In genomic region chr22:19121631-19122142, GRCh38 we compare ENCODE assay signal across 8 cellular contexts. TPM values are rescaled to one million over a fixed set of nuclear protein-coding genes. Genes with fewer than 3 reads are reported as not detected.
DNase-seq lines count a peak whose midpoint lies in the region; ATAC-seq and TF ChIP-seq lines count a peak whose summit lies in the region.

No MANE protein-coding gene starts in this region.

- H3K27ac Mint-ChIP-seq in activated naive CD4-positive, alpha-beta T cell treated with anti-CD3 and anti-CD28 coated beads, Interleukin-2, amount 10 ng/mL, durations not matched to agents 7 days and 5 days = peak overlapping the region; percentile 84

- H3K36me3 Mint-ChIP-seq in activated naive CD4-positive, alpha-beta T cell treated with anti-CD3 and anti-CD28 coated beads, Interleukin-2, amount 10 ng/mL, durations not matched to agents 7 days and 5 days = peaks cover 6% of the 10 kb centered on the region

- peaks cover 58% of the 10 kb centered on the region for H3K4me1 Mint-ChIP-seq in activated naive CD4-positive, alpha-beta T cell treated with anti-CD3 and anti-CD28 coated beads, Interleukin-2, amount 10 ng/mL, durations not matched to agents 7 days and 5 days

- DNase-seq in NCI-H2227 (lab: John Stamatoyannopoulos, UW; ENCODE audit: unreplicated experiment) (peak; percentile 66), NCI-H2227 treated with DMSO at 0.1 percent for 48 hours (lab: John Stamatoyannopoulos, UW) (no peak), NCI-H460 (ENCODE audit: extremely low read depth, low read depth) (peak; percentile 9), head of caudate nucleus (peak in 35 of 42 donors; percentile 16 to 61 (median 40)), omental fat pad (ENCODE audit: low spot score) (no peak), NCI-H1436 treated with DMSO at 0.1 percent for 48 hours (lab: John Stamatoyannopoulos, UW) (no peak)
- peak; percentile 52 for DNase-seq in activated naive CD4-positive, alpha-beta T cell treated with anti-CD3 and anti-CD28 coated beads, Interleukin-2, amount 10 ng/mL, durations not matched to agents 7 days and 5 days

- peak overlapping the region; percentile 90 for H3K4me3 Mint-ChIP-seq in activated naive CD4-positive, alpha-beta T cell treated with anti-CD3 and anti-CD28 coated beads, Interleukin-2, amount 10 ng/mL, durations not matched to agents 7 days and 5 days

- ATAC-seq in HG02885 (IDR thresholded peaks at IDR 0.05; ENCODE audit: poor library complexity, unreplicated experiment) (peak; percentile 23), omental fat pad (ENCODE audit: low FRiP score) (peak; percentile 42)

- CTCF ChIA-PET in activated naive CD4-positive, alpha-beta T cell treated with anti-CD3 and anti-CD28 coated beads, Interleukin-2, amount 10 ng/mL, durations not matched to agents 7 days and 5 days (lab: Charles Lee) = interaction anchor here (0.6 to 1.0 kb wide), 2 partner anchors 23 to 508 kb away, joined by 3 read pairs; partner anchors contain the start of gene ESS2

- peaks cover 15% of the 10 kb centered on the region for H3K27me3 Mint-ChIP-seq in activated naive CD4-positive, alpha-beta T cell treated with anti-CD3 and anti-CD28 coated beads, Interleukin-2, amount 10 ng/mL, durations not matched to agents 7 days and 5 days

- intact Hi-C loops in head of caudate nucleus (cut with DNase I) = loop anchor here (2.0 kb wide), 1 partner anchor 23 kb away; the partner anchor contains the start of gene ESS2

- no peak for TF ChIP-seq CTCF in omental fat pad (IDR thresholded peaks at IDR 0.05)

- no peaks in the 10 kb centered on the region for H3K9me3 Mint-ChIP-seq in activated naive CD4-positive, alpha-beta T cell treated with anti-CD3 and anti-CD28 coated beads, Interleukin-2, amount 10 ng/mL, durations not matched to agents 7 days and 5 days

RNA-seq across cellular contexts. Expression of gene DGCR2, which starts 0.5 kb away (rescaled TPM):
- 15.0 and 16.7 TPM in 2 replicates for total RNA-seq in NCI-H460 (2014; rRNA removed; shearing (Covaris generic))
- 19.1 and 23.6 TPM in 2 replicates for polyA plus RNA-seq in NCI-H460 (2014; cell fraction: nucleus; rRNA removed)
- total RNA-seq in omental fat pad = 10 to 100 TPM; 29.5 to 62.4 (median 30.5) TPM

RNA-seq across cellular contexts. Expression of gene TSSK2, which starts 9.4 kb away (rescaled TPM):
- total RNA-seq in NCI-H460 (2014; rRNA removed; shearing (Covaris generic)) = not detected in 2 replicates
- polyA plus RNA-seq in NCI-H460 (2014; cell fraction: nucleus; rRNA removed) = not detected in 2 replicates
- total RNA-seq in omental fat pad = under 1 TPM in 1 of 4 donors, not detected in 3; 0.79 TPM

RNA-seq across cellular contexts. Expression of gene ESS2, which starts 22.8 kb away (rescaled TPM):
- 7.3 and 7.8 TPM in 2 replicates for total RNA-seq in NCI-H460 (2014; rRNA removed; shearing (Covaris generic))
- polyA plus RNA-seq in NCI-H460 (2014; cell fraction: nucleus; rRNA removed) = 11.4 and 12.5 TPM in 2 replicates
- 10 to 100 TPM; 10.4 to 22.7 (median 12.8) TPM for total RNA-seq in omental fat pad

RNA-seq across cellular contexts. Expression of gene GSC2, which starts 28.4 kb away (rescaled TPM):
- not detected in 2 replicates for total RNA-seq in NCI-H460 (2014; rRNA removed; shearing (Covaris generic))
- not detected in 2 replicates for polyA plus RNA-seq in NCI-H460 (2014; cell fraction: nucleus; rRNA removed)
- total RNA-seq in omental fat pad = not detected

RNA-seq across cellular contexts. Expression of gene SLC25A1, which starts 56.8 kb away (rescaled TPM):
- total RNA-seq in NCI-H460 (2014; rRNA removed; shearing (Covaris generic)) = 34.6 and 42.3 TPM in 2 replicates
- 110 and 131 TPM in 2 replicates for polyA plus RNA-seq in NCI-H460 (2014; cell fraction: nucleus; rRNA removed)
- total RNA-seq in omental fat pad = 100 to 1,000 TPM in 2 of 4 donors, 10 to 100 TPM in 2; 76.4 to 135 (median 97.4) TPM

Comparison
In these comparisons a context has a peak if more than half of its experiments do, and no peak if none do; other contexts are left out.
1. DNase-seq: peak in NCI-H2227 (single experiment), NCI-H460 (single experiment), activated naive CD4-positive, alpha-beta T cell treated with anti-CD3 and anti-CD28 coated beads, Interleukin-2, amount 10 ng/mL, durations not matched to agents 7 days and 5 days (single experiment) and head of caudate nucleus (35 of 42); none in NCI-H2227 treated with DMSO at 0.1 percent for 48 hours (single experiment), omental fat pad (single experiment) and NCI-H1436 treated with DMSO at 0.1 percent for 48 hours (single experiment).